Comparison of ENCODE assay signal across 8 cellular contexts in the genomic region with DNA sequence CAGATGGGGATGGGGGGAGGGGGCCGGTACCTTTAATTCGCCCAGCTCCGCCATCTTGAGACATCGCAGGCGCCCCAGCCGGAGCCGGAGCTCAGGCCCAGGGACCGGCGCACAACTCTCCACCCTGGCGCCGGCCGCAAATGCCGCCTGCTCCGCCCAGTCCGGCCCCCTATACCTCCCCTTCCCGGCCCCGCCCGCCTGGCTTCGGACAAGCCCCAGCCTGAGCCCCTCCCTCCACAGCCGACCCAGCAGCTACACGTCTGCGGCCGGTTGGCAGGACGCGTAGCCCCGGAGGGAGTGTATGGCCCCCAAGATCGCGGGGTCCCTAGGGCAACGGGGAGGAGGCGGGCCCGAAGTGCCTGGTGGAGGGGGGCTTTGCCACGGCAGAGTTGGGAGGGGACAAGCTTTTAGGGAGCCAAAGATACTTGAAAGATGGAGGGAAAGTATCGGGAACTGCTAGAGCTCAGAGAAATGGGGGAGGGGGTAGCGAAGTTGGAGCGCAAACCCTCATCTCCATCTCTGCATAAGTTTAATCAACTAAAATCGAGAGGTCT. TPM values are rescaled to one million over a fixed set of nuclear protein-coding genes. Genes with fewer than 3 reads are reported as not detected.
DNase-seq lines count a peak whose midpoint lies in the region; ATAC-seq and TF ChIP-seq lines count a peak whose summit lies in the region.

A gene (minus strand): TSS at position 145 of the 554 bp plus-strand sequence. CDS start 91 bp downstream, at position 54.

- peaks cover 33% of the 10 kb centered on the region for H3K36me3 Mint-ChIP-seq in activated T-cell treated with anti-CD3 and anti-CD28 coated beads, Interleukin-2, amount 50 U/mL, for 24 hours (ENCODE audit: low read depth)

- H3K4me3 Mint-ChIP-seq in activated T-cell treated with anti-CD3 and anti-CD28 coated beads, Interleukin-2, amount 50 U/mL, for 24 hours, result peak within 1 kb of the TSS; percentile 93

- TF ChIP-seq RAD21 in Ishikawa (IDR thresholded peaks at IDR 0.05; ENCODE audit: low read depth), result no peak

- no peaks in the 10 kb centered on the region for H3K9me2 ChIP-seq in PC-3 (replicated peaks; ENCODE audit: low read length)

- H3K79me2 ChIP-seq in PC-3 (ENCODE audit: low read length), result peaks cover 15% of the 10 kb centered on the region

- H3K27ac ChIP-seq in PC-3 (ENCODE audit: low read length), result peak within 1 kb of the TSS; percentile 10
- H3K27ac ChIP-seq in muscle layer of colon (ENCODE audit: low read depth, low read length), result peak within 1 kb of the TSS; percentile 99

- 0 out of 2 replicates have a peak, but pooled peaks have one; percentile 18 for TF ChIP-seq EP300 in Ishikawa (IDR thresholded peaks at IDR 0.05; ENCODE audit: borderline replicate concordance)

- ATAC-seq in GM21576 (IDR thresholded peaks at IDR 0.05; ENCODE audit: unreplicated experiment) (peak; percentile 85), PC-3 (peak; percentile 88)

- H3K4me3 ChIP-seq in PC-3 (ENCODE audit: low read length) (peak within 1 kb of the TSS; percentile 79), muscle layer of colon (ENCODE audit: low read depth in 1 of 2, low read length in 2 of 2) (peak within 1 kb of the TSS; percentile 85 to 99)

- no peak for TF ChIP-seq CTCF in PC-3 (conservative IDR thresholded peaks at IDR 0.05; ENCODE audit: low read depth, low read length)

- H3F3A ChIP-seq in PC-3 (ENCODE audit: low read length, unreplicated experiment), result no peaks in the 10 kb centered on the region

- H3K9me3 Mint-ChIP-seq in activated T-cell treated with anti-CD3 and anti-CD28 coated beads, Interleukin-2, amount 50 U/mL, for 24 hours, result no peaks in the 10 kb centered on the region

- peaks cover 11% of the 10 kb centered on the region for H3K4me1 ChIP-seq in PC-3 (ENCODE audit: insufficient read depth, low read length)
- peaks cover 16% of the 10 kb centered on the region for H3K4me1 ChIP-seq in muscle layer of colon (ENCODE audit: insufficient read depth, low read length)

- DNase-seq in DMS153 (lab: John Stamatoyannopoulos, UW) (peak; percentile 88), PC-3 (peak; percentile 95), erythroblast (lab: John Stamatoyannopoulos, UW) (peak; percentile 91 to 92)
- DNase-seq in activated T-cell treated with anti-CD3 and anti-CD28 coated beads, Interleukin-2, amount 50 U/mL, for 24 hours, result peak; percentile 93
- peak; percentile 61 to 75 for DNase-seq in stimulated activated CD8-positive, alpha-beta memory T cell treated with anti-CD3 and anti-CD28 coated beads, Interleukin-7, amount 100 ng/mL, for 1 hour (ENCODE audit: low read depth in 2 of 2)

- H3K27me3 Mint-ChIP-seq in activated T-cell treated with anti-CD3 and anti-CD28 coated beads, Interleukin-2, amount 50 U/mL, for 24 hours, result no peaks in the 10 kb centered on the region

- H3K27me3 ChIP-seq in PC-3 (ENCODE audit: low read length), result no peaks in the 10 kb centered on the region
- H3K27me3 ChIP-seq in muscle layer of colon (ENCODE audit: control insufficient read depth in 1 of 2, insufficient read depth in 2 of 2, low read length in 2 of 2), result no peaks in the 10 kb centered on the region

- peak within 1 kb of the TSS; percentile 90 for H3K27ac Mint-ChIP-seq in activated T-cell treated with anti-CD3 and anti-CD28 coated beads, Interleukin-2, amount 50 U/mL, for 24 hours

- H3K9me3 ChIP-seq in PC-3 (ENCODE audit: low read length) (no peaks in the 10 kb centered on the region), muscle layer of colon (ENCODE audit: low read length) (no peaks in the 10 kb centered on the region)

- H3K4me1 Mint-ChIP-seq in activated T-cell treated with anti-CD3 and anti-CD28 coated beads, Interleukin-2, amount 50 U/mL, for 24 hours (ENCODE audit: low read depth), result peaks cover 17% of the 10 kb centered on the region

- CTCF ChIA-PET in PC-3 (lab: Charles Lee), result interaction anchor here (0.5 to 1.9 kb wide), 8 partner anchors 9 to 173 kb away, joined by 3 to 35 read pairs (median 5); a partner anchor contains a TSS

- BruUV-seq in PC-3 (replicated peaks; lab: Mats Ljungman, UMichigan), result TSS peak; percentile 81

- peak within 1 kb of the TSS; percentile 84 for H3K4me2 ChIP-seq in PC-3 (ENCODE audit: low read length)

- peaks cover 22% of the 10 kb centered on the region; the same call in 1 of the 2 replicates for H3K36me3 ChIP-seq in PC-3 (ENCODE audit: low read depth, low read length)
- peaks cover 27% of the 10 kb centered on the region for H3K36me3 ChIP-seq in muscle layer of colon (ENCODE audit: insufficient read depth, low read length)

- H2AFZ ChIP-seq in PC-3 (ENCODE audit: low read length), result peak within 1 kb of the TSS; percentile 93

- no peak for TF ChIP-seq POLR2A in erythroblast (IDR thresholded peaks at IDR 0.05; ENCODE audit: low read length)

- H4K20me1 ChIP-seq in PC-3 (ENCODE audit: low read length), result no peaks in the 10 kb centered on the region

- POLR2A ChIA-PET in PC-3 (lab: Charles Lee; ENCODE audit: unreplicated experiment), result interaction anchor here (0.6 to 1.8 kb wide), 14 partner anchors 12 to 578 kb away, joined by 3 to 9 read pairs (median 4); a partner anchor contains a TSS

- intact Hi-C loops in PC-3 (cut with micrococcal nuclease), result loop anchor here (1.0 to 2.0 kb wide), 5 partner anchors 33 to 105 kb away; a partner anchor contains a TSS

- peak within 1 kb of the TSS; percentile 37 for H3K9ac ChIP-seq in PC-3 (ENCODE audit: low read length)
- H3K9ac ChIP-seq in muscle layer of colon (ENCODE audit: low read length), result peak within 1 kb of the TSS; percentile 96

TF ChIP-seq in Ishikawa, 13 proteins besides CTCF, POLR2A, EP300 and RAD21:
- TF ChIP-seq TAF1 (IDR thresholded peaks at IDR 0.05; ENCODE audit: low read depth) (peak; percentile 91), CEBPB (IDR thresholded peaks at IDR 0.05) (no peak), CREB1 (IDR thresholded peaks at IDR 0.05; ENCODE audit: low read depth) (no peak), TEAD4 (IDR thresholded peaks at IDR 0.05) (peak; percentile 19; the same call in 1 of the 2 replicates), TCF12 (IDR thresholded peaks at IDR 0.05; ENCODE audit: low read depth) (no peak), YY1 (IDR thresholded peaks at IDR 0.05; ENCODE audit: low read depth) (peak; percentile 91), FOXM1 (IDR thresholded peaks at IDR 0.05; ENCODE audit: borderline replicate concordance, low read depth) (no peak), EGR1 (IDR thresholded peaks at IDR 0.05) (0 out of 2 replicates have a peak, but pooled peaks have one; percentile 21), ZBTB7A (IDR thresholded peaks at IDR 0.05; ENCODE audit: low read depth) (no peak), NFIC (IDR thresholded peaks at IDR 0.05) (0 out of 2 replicates have a peak, but pooled peaks have one; percentile 10)
- TF ChIP-seq, protein P1, sequence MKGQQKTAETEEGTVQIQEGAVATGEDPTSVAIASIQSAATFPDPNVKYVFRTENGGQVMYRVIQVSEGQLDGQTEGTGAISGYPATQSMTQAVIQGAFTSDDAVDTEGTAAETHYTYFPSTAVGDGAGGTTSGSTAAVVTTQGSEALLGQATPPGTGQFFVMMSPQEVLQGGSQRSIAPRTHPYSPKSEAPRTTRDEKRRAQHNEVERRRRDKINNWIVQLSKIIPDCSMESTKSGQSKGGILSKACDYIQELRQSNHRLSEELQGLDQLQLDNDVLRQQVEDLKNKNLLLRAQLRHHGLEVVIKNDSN (IDR thresholded peaks at IDR 0.05), result no peak
- TF ChIP-seq, protein P2, sequence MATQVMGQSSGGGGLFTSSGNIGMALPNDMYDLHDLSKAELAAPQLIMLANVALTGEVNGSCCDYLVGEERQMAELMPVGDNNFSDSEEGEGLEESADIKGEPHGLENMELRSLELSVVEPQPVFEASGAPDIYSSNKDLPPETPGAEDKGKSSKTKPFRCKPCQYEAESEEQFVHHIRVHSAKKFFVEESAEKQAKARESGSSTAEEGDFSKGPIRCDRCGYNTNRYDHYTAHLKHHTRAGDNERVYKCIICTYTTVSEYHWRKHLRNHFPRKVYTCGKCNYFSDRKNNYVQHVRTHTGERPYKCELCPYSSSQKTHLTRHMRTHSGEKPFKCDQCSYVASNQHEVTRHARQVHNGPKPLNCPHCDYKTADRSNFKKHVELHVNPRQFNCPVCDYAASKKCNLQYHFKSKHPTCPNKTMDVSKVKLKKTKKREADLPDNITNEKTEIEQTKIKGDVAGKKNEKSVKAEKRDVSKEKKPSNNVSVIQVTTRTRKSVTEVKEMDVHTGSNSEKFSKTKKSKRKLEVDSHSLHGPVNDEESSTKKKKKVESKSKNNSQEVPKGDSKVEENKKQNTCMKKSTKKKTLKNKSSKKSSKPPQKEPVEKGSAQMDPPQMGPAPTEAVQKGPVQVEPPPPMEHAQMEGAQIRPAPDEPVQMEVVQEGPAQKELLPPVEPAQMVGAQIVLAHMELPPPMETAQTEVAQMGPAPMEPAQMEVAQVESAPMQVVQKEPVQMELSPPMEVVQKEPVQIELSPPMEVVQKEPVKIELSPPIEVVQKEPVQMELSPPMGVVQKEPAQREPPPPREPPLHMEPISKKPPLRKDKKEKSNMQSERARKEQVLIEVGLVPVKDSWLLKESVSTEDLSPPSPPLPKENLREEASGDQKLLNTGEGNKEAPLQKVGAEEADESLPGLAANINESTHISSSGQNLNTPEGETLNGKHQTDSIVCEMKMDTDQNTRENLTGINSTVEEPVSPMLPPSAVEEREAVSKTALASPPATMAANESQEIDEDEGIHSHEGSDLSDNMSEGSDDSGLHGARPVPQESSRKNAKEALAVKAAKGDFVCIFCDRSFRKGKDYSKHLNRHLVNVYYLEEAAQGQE (IDR thresholded peaks at IDR 0.05; ENCODE audit: low read depth), result no peak
- TF ChIP-seq, protein P3, sequence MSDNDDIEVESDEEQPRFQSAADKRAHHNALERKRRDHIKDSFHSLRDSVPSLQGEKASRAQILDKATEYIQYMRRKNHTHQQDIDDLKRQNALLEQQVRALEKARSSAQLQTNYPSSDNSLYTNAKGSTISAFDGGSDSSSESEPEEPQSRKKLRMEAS (IDR thresholded peaks at IDR 0.05), result no peak

RNA-seq across cellular contexts. Expression of the gene that starts here (rescaled TPM):
- total RNA-seq in PC-3 (2014; rRNA removed), result 25.2 and 27.2 TPM in 2 replicates

Comparison
In these comparisons a context has a peak if more than half of its experiments do, and no peak if none do; other contexts are left out.
1. Peak in every context shown above with its lines: DNase-seq, ATAC-seq, H3K4me3 ChIP-seq and H3K27ac ChIP-seq.